4 cellular contexts compared by ENCODE assay signal in the genomic region with DNA sequence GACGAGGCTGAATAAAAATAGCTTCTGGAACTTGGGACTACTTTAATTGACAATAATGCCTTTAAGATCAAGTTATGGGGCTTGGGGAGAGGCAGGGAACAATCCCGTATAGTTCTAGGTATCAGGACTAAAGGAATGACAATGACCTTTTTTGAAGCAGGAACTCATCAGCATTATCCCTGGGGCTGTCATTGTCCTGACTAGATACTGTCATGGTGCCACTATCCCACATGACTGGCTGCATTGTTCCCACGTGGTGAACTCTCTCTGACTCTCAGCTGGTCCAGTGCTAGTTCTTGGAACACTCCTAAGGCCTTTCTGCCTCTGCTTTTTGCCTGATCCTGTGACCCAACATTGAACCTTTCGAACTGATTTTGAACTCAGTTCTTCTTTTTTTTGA. TPM values are rescaled to one million over a fixed set of nuclear protein-coding genes. Genes with fewer than 3 reads are reported as not detected.
"Had no signal": no experiment of that assay in that cellular context is flagged by ENCODE, and none has a peak within 500 bp of the region (broad histone marks: within the 10 kb centered on the region; RNA-seq: fewer than 3 reads in every experiment).

No MANE protein-coding gene starts in this region.

RNA-seq across cellular contexts. Expression of a gene that starts 3.3 kb away (rescaled TPM):
- total RNA-seq: M059J had no signal

RNA-seq across cellular contexts. Expression of a gene that starts 15.7 kb away (rescaled TPM):
- total RNA-seq: SJSA1 had no signal

RNA-seq across cellular contexts. Expression of a gene that starts 40.5 kb away (rescaled TPM):
- total RNA-seq: M059J, Peyer's patch, Right ventricle myocardium superior, SJSA1 had no signal
